10 cellular contexts compared by ENCODE assay signal in the genomic region with DNA sequence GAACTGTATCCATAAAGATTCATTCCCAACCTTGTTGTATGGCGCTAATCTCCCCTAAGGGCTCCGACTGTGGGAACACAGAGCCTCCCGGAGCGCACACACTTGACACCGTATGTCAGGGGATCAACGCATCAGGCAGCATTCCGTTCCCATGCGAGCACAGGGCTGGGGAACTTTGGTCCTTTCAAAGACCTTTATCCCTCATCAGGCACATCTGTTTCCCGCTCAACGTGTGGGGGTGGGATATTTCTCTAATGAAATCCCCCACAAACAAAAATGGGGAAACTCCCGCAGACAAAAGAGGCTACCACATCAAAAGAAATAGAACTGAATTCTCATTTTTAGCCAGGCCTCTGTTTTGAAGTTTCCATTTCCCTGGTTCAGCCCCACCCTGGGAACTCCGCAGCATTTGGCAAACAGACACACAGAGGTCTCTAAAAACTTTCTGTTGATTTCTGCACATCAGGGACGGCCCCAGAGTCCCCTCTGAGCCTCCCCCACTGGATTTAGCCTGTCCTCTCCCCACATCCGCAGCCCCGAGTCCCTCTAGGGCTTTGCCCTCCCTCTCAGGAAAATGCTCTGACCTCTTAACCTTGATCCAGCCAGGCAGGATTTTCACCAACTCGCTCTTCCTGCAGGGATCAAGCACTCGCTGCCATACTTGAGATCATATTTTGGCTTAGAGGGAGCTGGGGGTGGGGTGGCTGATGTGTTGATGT. TPM values are rescaled to one million over a fixed set of nuclear protein-coding genes. Genes with fewer than 3 reads are reported as not detected.
DNase-seq lines count a peak whose midpoint lies in the region; ATAC-seq and TF ChIP-seq lines count a peak whose summit lies in the region.
"Had no signal": no experiment of that assay in that cellular context is flagged by ENCODE, and none has a peak within 500 bp of the region (broad histone marks: within the 10 kb centered on the region; RNA-seq: fewer than 3 reads in every experiment).

No MANE protein-coding gene starts in this region.

- H3K4me3 Mint-ChIP-seq in mesothelial cell of epicardium: peak overlapping the region; percentile 18

- no peaks in the 10 kb centered on the region for H3K36me3 ChIP-seq in A673 (ENCODE audit: insufficient read depth, low read length, poor library complexity, severe bottlenecking)

- DNase-seq in ELF-1 (ENCODE audit: low read depth, low spot score) (peak; percentile 83), NCI-H1092 treated with DMSO at 0.1 percent for 48 hours (lab: John Stamatoyannopoulos, UW) (peak; percentile 81), choroid plexus epithelial cell (ENCODE audit: low read depth) (peak; percentile 57), mesothelial cell of epicardium (ENCODE audit: low spot score in 2 of 2, unreplicated experiment in 2 of 2) (no peak), A673 (ENCODE audit: low spot score) (no peak)
- DNase-seq: NCI-H510A had no signal

- ATAC-seq in GM21528 (IDR thresholded peaks at IDR 0.05; ENCODE audit: low FRiP score, unreplicated experiment) (no peak), HG02970 (IDR thresholded peaks at IDR 0.05; ENCODE audit: low FRiP score, unreplicated experiment) (no peak), HG03342 (IDR thresholded peaks at IDR 0.05; ENCODE audit: unreplicated experiment) (no peak)

- no peaks in the 10 kb centered on the region for H3K9me3 Mint-ChIP-seq in mesothelial cell of epicardium

- H3K4me3 ChIP-seq in choroid plexus epithelial cell (ENCODE audit: low read depth, low read length) (no peak overlapping the region), A673 (ENCODE audit: low read depth, low read length, poor library complexity, severe bottlenecking) (no peak overlapping the region)

- peaks cover 9% of the 10 kb centered on the region for H3K4me1 ChIP-seq in A673 (ENCODE audit: insufficient read depth, low read length, poor library complexity, severe bottlenecking)

- no peaks in the 10 kb centered on the region for H3K27me3 ChIP-seq in A673 (replicated peaks; ENCODE audit: insufficient read depth, low read depth, low read length, poor library complexity)

- intact Hi-C loops in A673 (cut with micrococcal nuclease; ENCODE audit: unreplicated experiment): no loop called here

- BruUV-seq in A673 (replicated peaks; lab: Mats Ljungman, UMichigan): no TSS peak

- POLR2A ChIA-PET in A673 (lab: Charles Lee; ENCODE audit: low non-redundant PET): no interaction called here

- no peaks in the 10 kb centered on the region for H3K27me3 Mint-ChIP-seq in mesothelial cell of epicardium (ENCODE audit: low read depth)

- no peaks in the 10 kb centered on the region for H3K36me3 Mint-ChIP-seq in mesothelial cell of epicardium

- CTCF ChIA-PET in A673 (lab: Charles Lee): no interaction called here

- no peak overlapping the region for H3K27ac ChIP-seq in A673 (ENCODE audit: low read depth, low read length, poor library complexity, severe bottlenecking)

- H3K9me3 ChIP-seq in A673 (ENCODE audit: low read depth, low read length, poor library complexity, severe bottlenecking): no peaks in the 10 kb centered on the region

- H3K27ac Mint-ChIP-seq in mesothelial cell of epicardium: peak overlapping the region; percentile 93

- TF ChIP-seq CTCF in choroid plexus epithelial cell (conservative IDR thresholded peaks at IDR 0.05; ENCODE audit: low read depth, low read length) (no peak), mesothelial cell of epicardium (IDR thresholded peaks at IDR 0.05; ENCODE audit: unreplicated experiment) (no peak), A673 (conservative IDR thresholded peaks at IDR 0.05; ENCODE audit: low read depth, low read length) (no peak)

- H3K4me1 Mint-ChIP-seq in mesothelial cell of epicardium: peaks cover 58% of the 10 kb centered on the region

RNA-seq across cellular contexts. Expression of a gene that starts 6.5 kb away (rescaled TPM):
- total RNA-seq in mesothelial cell of epicardium: 0.58 TPM in 1 of 3 replicates, not detected in the others
- not detected in 2 replicates for total RNA-seq in A673 (2021)

RNA-seq across cellular contexts. Expression of a gene that starts 29.2 kb away (rescaled TPM):
- total RNA-seq in mesothelial cell of epicardium: 0.75 to 1.4 TPM (median 1.1 TPM) in 3 replicates
- total RNA-seq in A673 (2021): not detected in 2 replicates
- total RNA-seq: activated CD8-positive, alpha-beta memory T cell treated with anti-CD3 and anti-CD28 coated beads for 36 hours had no signal

RNA-seq across cellular contexts. Expression of a gene that starts 58.1 kb away (rescaled TPM):
- total RNA-seq in mesothelial cell of epicardium: 3.9 to 5.8 TPM (median 4.1 TPM) in 3 replicates
- total RNA-seq in A673 (2021): 0.35 TPM in 1 of 2 replicates, not detected in the other
- total RNA-seq: activated CD8-positive, alpha-beta memory T cell treated with anti-CD3 and anti-CD28 coated beads for 36 hours had no signal

Comparison
In these comparisons a context has a peak if more than half of its experiments do, and no peak if none do; other contexts are left out.
1. DNase-seq: peak in ELF-1 (single experiment), NCI-H1092 treated with DMSO at 0.1 percent for 48 hours (single experiment) and choroid plexus epithelial cell (single experiment); none in mesothelial cell of epicardium (0 of 2) and A673 (single experiment).